ENCODE assay signal across 8 cellular contexts in the genomic region with DNA sequence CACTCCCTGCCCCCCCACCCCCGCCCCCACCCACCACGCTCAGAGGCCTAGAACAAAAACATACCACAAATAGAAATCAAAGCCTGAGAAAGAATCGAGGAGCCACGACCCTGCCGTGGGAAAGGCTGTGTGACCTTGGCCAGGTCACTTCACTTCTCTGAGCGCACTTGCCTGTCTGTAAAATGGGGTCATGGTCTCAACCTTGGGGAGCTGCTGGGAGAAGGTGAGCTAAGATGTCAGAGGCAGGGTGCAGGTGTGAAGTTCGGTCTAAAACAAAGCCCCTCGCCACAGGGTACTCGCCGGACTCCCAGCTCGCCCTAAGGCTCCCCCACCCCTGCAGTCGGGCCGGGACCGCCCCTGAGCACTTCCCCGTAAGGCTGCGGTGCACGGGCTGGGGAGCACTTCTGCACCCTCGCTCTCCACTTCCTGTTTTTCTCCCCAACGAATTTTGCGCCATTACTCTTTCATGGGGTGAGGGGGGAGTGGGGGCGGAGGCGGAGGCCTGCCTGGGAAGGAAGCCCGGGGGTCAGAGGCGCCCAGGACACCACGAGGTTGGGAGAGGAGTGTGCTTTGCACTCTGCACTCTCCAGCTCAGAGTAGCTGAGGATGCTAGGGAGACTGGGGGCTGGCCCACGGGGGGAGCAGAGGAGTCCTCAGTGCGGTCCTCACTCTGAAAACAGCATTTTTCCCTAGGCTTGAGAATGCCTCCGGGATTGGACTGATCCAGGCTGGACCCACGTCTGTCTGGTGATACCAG. TPM values are rescaled to one million over a fixed set of nuclear protein-coding genes. Genes with fewer than 3 reads are reported as not detected.
A peak's percentile ranks its signal among the peaks of the same experiment; 100 is the strongest.
DNase-seq lines count a peak whose midpoint lies in the region; ATAC-seq and TF ChIP-seq lines count a peak whose summit lies in the region.

No MANE protein-coding gene starts in this region.

- H3K27ac ChIP-seq in skin epidermis (peak overlapping the region in 16 of 21 experiments; percentile 6 to 94 (median 73)), dorsolateral prefrontal cortex (peak overlapping the region in 8 of 59 donors; percentile 4 to 38 (median 16))

- no peaks in the 10 kb centered on the region for H3K27me3 ChIP-seq in dorsolateral prefrontal cortex

- no peak for TF ChIP-seq CTCF in dorsolateral prefrontal cortex (IDR thresholded peaks at IDR 0.05 in 54 of 56, conservative IDR thresholded peaks at IDR 0.05 in 2 of 56; ENCODE audit: low read depth in 1 of 56, partially characterized antibody in 56 of 56)
- TF ChIP-seq CTCF in glutamatergic neuron (IDR thresholded peaks at IDR 0.05; ENCODE audit: partially characterized antibody, unreplicated experiment), result no peak
- no peak for TF ChIP-seq CTCF in omental fat pad (IDR thresholded peaks at IDR 0.05)

- ATAC-seq in GM18868 (IDR thresholded peaks at IDR 0.05; ENCODE audit: unreplicated experiment), result peak; percentile 32
- ATAC-seq in T-helper 17 cell, result peak; percentile 58
- no peak for ATAC-seq in omental fat pad (ENCODE audit: low FRiP score)
- no peak for ATAC-seq in GM18907 (IDR thresholded peaks at IDR 0.05; ENCODE audit: unreplicated experiment)

- DNase-seq in T-helper 17 cell (peak; percentile 52 to 54 (median 53)), dorsolateral prefrontal cortex (no peak), glutamatergic neuron (no peak), omental fat pad (ENCODE audit: low spot score) (no peak)

- H3K4me3 Mint-ChIP-seq in T-helper 17 cell (peak overlapping the region; percentile 94), glutamatergic neuron (ENCODE audit: unreplicated experiment) (no peak overlapping the region)
- peak overlapping the region; percentile 99 for H3K4me3 Mint-ChIP-seq in activated naive CD8-positive, alpha-beta T cell

- intact Hi-C loops in dorsolateral prefrontal cortex (cut with DNase I), result loop anchor here (1.0 to 10.0 kb wide), 3 partner anchors 87 to 795 kb away; no protein-coding TSS in a partner anchor

- H3K4me1 Mint-ChIP-seq in T-helper 17 cell, result peaks cover 48% of the 10 kb centered on the region
- H3K4me1 Mint-ChIP-seq in activated naive CD8-positive, alpha-beta T cell (ENCODE audit: low read depth), result peaks cover 70% of the 10 kb centered on the region
- no peaks in the 10 kb centered on the region for H3K4me1 Mint-ChIP-seq in glutamatergic neuron (ENCODE audit: low read depth, unreplicated experiment)

- peak overlapping the region in 5 of 7 experiments; percentile 3 to 25 (median 20) for H3K4me3 ChIP-seq in skin epidermis
- peak overlapping the region in 1 of 59 donors; percentile 9 for H3K4me3 ChIP-seq in dorsolateral prefrontal cortex

- no peaks in the 10 kb centered on the region for H3K9me3 ChIP-seq in T-helper 17 cell (ENCODE audit: control insufficient read depth, low read length, poor library complexity, severe bottlenecking)

- H3K36me3 Mint-ChIP-seq in T-helper 17 cell (ENCODE audit: low read depth) (peaks cover 4% of the 10 kb centered on the region), glutamatergic neuron (ENCODE audit: unreplicated experiment) (no peaks in the 10 kb centered on the region)
- peaks cover 3% of the 10 kb centered on the region for H3K36me3 Mint-ChIP-seq in activated naive CD8-positive, alpha-beta T cell

- H3K27ac Mint-ChIP-seq in T-helper 17 cell, result peak overlapping the region; percentile 97
- peak overlapping the region; percentile 98 for H3K27ac Mint-ChIP-seq in activated naive CD8-positive, alpha-beta T cell
- no peak overlapping the region for H3K27ac Mint-ChIP-seq in glutamatergic neuron (ENCODE audit: unreplicated experiment)

- H3K27me3 Mint-ChIP-seq in T-helper 17 cell, result no peaks in the 10 kb centered on the region
- no peaks in the 10 kb centered on the region for H3K27me3 Mint-ChIP-seq in activated naive CD8-positive, alpha-beta T cell
- H3K27me3 Mint-ChIP-seq in glutamatergic neuron (ENCODE audit: unreplicated experiment), result peaks cover 4% of the 10 kb centered on the region

- H3K9me3 Mint-ChIP-seq in activated naive CD8-positive, alpha-beta T cell (ENCODE audit: low read depth), result no peaks in the 10 kb centered on the region
- H3K9me3 Mint-ChIP-seq in glutamatergic neuron (ENCODE audit: unreplicated experiment), result no peaks in the 10 kb centered on the region

RNA-seq across cellular contexts. Expression of a gene that starts 21.9 kb away (rescaled TPM):
- total RNA-seq in T-helper 17 cell (100 to 1,000 TPM; 177 to 204 TPM), dorsolateral prefrontal cortex (10 to 100 TPM in 117 of 120 experiments, 1 to 10 TPM in 3; 8.0 to 31.5 (median 16.2) TPM), glutamatergic neuron (ENCODE audit: unreplicated experiment) (39.4 TPM), omental fat pad (10 to 100 TPM; 16.5 to 23.0 (median 18.2) TPM)

RNA-seq across cellular contexts. Expression of a gene that starts 40.9 kb away (rescaled TPM):
- 10 to 100 TPM; 10.5 to 14.0 TPM for total RNA-seq in T-helper 17 cell
- total RNA-seq in dorsolateral prefrontal cortex, result 10 to 100 TPM; 15.4 to 35.6 (median 20.9) TPM
- 35.1 TPM for total RNA-seq in glutamatergic neuron (ENCODE audit: unreplicated experiment)
- 10 to 100 TPM in 1 of 4 donors, 1 to 10 TPM in 3; 4.5 to 13.1 (median 6.8) TPM for total RNA-seq in omental fat pad

Comparison
In these comparisons a context has a peak if more than half of its experiments do, and no peak if none do; other contexts are left out.
1. ATAC-seq: peak in GM18868 (single experiment) and T-helper 17 cell (single experiment); none in omental fat pad (single experiment) and GM18907 (single experiment).
2. DNase-seq: peak in T-helper 17 cell (3 of 3); none in dorsolateral prefrontal cortex (0 of 10), glutamatergic neuron (single experiment) and omental fat pad (single experiment).